1 cellular context compared by ENCODE assay signal in genomic region chr10:46001187-46001756, GRCh38.
TF ChIP-seq lines count a peak whose summit lies in the region.

No MANE protein-coding gene starts in this region.

TF ChIP-seq in K562, 482 proteins besides CTCF, POLR2A, EP300 and RAD21 (continues in another document):
- TF ChIP-seq NCOR1 (IDR thresholded peaks at IDR 0.05) (peak; percentile 100), TAF9B (IDR thresholded peaks at IDR 0.05; ENCODE audit: partially characterized antibody) (peak; percentile 99), TFAP4 (CRISPR knock-in tag; IDR thresholded peaks at IDR 0.05; ENCODE audit: borderline replicate concordance) (peak; percentile 95), CHD1 (IDR thresholded peaks at IDR 0.05; ENCODE audit: low read length) (no peak), PCBP2 (IDR thresholded peaks at IDR 0.05; ENCODE audit: low read depth, low read length, poor library complexity, severe bottlenecking) (no peak), GTF3C2 (IDR thresholded peaks at IDR 0.05; ENCODE audit: borderline replicate concordance, extremely low read depth, insufficient read length) (no peak), XRCC4 (IDR thresholded peaks at IDR 0.05; ENCODE audit: extremely low read depth, insufficient read depth, insufficient read length) (no peak), CBX1 (IDR thresholded peaks at IDR 0.05; ENCODE audit: low read depth) (no peak), NONO (IDR thresholded peaks at IDR 0.05; ENCODE audit: low read depth in 2 of 2, low read length in 1 of 2) (peak in 1 of 2 experiments; percentile 97; a peak in 2 of 4 replicates), ZSCAN29 (IDR thresholded peaks at IDR 0.05) (peak; percentile 35; the same call in 1 of the 2 replicates), HOMEZ (CRISPR knock-in tag; IDR thresholded peaks at IDR 0.05) (0 out of 2 replicates have a peak, but pooled peaks have one; percentile 18), ETS1 (conservative IDR thresholded peaks at IDR 0.05; ENCODE audit: control insufficient read depth, low read depth, low read length) (peak; percentile 91), ZNF644 (tag; IDR thresholded peaks at IDR 0.05; ENCODE audit: low read depth) (peak; percentile 99), ZNF318 (IDR thresholded peaks at IDR 0.05; ENCODE audit: borderline replicate concordance in 1 of 2, low read depth in 1 of 2) (peak; percentile 83 to 99; a peak in 2 of 4 replicates)
- TF ChIP-seq, protein P1, sequence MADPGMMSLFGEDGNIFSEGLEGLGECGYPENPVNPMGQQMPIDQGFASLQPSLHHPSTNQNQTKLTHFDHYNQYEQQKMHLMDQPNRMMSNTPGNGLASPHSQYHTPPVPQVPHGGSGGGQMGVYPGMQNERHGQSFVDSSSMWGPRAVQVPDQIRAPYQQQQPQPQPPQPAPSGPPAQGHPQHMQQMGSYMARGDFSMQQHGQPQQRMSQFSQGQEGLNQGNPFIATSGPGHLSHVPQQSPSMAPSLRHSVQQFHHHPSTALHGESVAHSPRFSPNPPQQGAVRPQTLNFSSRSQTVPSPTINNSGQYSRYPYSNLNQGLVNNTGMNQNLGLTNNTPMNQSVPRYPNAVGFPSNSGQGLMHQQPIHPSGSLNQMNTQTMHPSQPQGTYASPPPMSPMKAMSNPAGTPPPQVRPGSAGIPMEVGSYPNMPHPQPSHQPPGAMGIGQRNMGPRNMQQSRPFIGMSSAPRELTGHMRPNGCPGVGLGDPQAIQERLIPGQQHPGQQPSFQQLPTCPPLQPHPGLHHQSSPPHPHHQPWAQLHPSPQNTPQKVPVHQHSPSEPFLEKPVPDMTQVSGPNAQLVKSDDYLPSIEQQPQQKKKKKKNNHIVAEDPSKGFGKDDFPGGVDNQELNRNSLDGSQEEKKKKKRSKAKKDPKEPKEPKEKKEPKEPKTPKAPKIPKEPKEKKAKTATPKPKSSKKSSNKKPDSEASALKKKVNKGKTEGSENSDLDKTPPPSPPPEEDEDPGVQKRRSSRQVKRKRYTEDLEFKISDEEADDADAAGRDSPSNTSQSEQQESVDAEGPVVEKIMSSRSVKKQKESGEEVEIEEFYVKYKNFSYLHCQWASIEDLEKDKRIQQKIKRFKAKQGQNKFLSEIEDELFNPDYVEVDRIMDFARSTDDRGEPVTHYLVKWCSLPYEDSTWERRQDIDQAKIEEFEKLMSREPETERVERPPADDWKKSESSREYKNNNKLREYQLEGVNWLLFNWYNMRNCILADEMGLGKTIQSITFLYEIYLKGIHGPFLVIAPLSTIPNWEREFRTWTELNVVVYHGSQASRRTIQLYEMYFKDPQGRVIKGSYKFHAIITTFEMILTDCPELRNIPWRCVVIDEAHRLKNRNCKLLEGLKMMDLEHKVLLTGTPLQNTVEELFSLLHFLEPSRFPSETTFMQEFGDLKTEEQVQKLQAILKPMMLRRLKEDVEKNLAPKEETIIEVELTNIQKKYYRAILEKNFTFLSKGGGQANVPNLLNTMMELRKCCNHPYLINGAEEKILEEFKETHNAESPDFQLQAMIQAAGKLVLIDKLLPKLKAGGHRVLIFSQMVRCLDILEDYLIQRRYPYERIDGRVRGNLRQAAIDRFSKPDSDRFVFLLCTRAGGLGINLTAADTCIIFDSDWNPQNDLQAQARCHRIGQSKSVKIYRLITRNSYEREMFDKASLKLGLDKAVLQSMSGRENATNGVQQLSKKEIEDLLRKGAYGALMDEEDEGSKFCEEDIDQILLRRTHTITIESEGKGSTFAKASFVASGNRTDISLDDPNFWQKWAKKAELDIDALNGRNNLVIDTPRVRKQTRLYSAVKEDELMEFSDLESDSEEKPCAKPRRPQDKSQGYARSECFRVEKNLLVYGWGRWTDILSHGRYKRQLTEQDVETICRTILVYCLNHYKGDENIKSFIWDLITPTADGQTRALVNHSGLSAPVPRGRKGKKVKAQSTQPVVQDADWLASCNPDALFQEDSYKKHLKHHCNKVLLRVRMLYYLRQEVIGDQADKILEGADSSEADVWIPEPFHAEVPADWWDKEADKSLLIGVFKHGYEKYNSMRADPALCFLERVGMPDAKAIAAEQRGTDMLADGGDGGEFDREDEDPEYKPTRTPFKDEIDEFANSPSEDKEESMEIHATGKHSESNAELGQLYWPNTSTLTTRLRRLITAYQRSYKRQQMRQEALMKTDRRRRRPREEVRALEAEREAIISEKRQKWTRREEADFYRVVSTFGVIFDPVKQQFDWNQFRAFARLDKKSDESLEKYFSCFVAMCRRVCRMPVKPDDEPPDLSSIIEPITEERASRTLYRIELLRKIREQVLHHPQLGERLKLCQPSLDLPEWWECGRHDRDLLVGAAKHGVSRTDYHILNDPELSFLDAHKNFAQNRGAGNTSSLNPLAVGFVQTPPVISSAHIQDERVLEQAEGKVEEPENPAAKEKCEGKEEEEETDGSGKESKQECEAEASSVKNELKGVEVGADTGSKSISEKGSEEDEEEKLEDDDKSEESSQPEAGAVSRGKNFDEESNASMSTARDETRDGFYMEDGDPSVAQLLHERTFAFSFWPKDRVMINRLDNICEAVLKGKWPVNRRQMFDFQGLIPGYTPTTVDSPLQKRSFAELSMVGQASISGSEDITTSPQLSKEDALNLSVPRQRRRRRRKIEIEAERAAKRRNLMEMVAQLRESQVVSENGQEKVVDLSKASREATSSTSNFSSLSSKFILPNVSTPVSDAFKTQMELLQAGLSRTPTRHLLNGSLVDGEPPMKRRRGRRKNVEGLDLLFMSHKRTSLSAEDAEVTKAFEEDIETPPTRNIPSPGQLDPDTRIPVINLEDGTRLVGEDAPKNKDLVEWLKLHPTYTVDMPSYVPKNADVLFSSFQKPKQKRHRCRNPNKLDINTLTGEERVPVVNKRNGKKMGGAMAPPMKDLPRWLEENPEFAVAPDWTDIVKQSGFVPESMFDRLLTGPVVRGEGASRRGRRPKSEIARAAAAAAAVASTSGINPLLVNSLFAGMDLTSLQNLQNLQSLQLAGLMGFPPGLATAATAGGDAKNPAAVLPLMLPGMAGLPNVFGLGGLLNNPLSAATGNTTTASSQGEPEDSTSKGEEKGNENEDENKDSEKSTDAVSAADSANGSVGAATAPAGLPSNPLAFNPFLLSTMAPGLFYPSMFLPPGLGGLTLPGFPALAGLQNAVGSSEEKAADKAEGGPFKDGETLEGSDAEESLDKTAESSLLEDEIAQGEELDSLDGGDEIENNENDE (IDR thresholded peaks at IDR 0.05; ENCODE audit: low read depth, low read length) = no peak
- TF ChIP-seq, protein P2, sequence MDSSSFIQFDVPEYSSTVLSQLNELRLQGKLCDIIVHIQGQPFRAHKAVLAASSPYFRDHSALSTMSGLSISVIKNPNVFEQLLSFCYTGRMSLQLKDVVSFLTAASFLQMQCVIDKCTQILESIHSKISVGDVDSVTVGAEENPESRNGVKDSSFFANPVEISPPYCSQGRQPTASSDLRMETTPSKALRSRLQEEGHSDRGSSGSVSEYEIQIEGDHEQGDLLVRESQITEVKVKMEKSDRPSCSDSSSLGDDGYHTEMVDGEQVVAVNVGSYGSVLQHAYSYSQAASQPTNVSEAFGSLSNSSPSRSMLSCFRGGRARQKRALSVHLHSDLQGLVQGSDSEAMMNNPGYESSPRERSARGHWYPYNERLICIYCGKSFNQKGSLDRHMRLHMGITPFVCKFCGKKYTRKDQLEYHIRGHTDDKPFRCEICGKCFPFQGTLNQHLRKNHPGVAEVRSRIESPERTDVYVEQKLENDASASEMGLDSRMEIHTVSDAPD (CRISPR knock-in tag; IDR thresholded peaks at IDR 0.05) = 0 out of 2 replicates have a peak, but pooled peaks have one; percentile 15
